18 cellular contexts compared by ENCODE assay signal in genomic region chr4:47929682-47930201, GRCh38. TPM values are rescaled to one million over a fixed set of nuclear protein-coding genes. Genes with fewer than 3 reads are reported as not detected.
A peak's percentile ranks its signal among the peaks of the same experiment; 100 is the strongest.
DNase-seq lines count a peak whose midpoint lies in the region; ATAC-seq, FAIRE-seq and TF ChIP-seq lines count a peak whose summit lies in the region.
"Had no signal": no experiment of that assay in that cellular context is flagged by ENCODE, and none has a peak within 500 bp of the region (broad histone marks: within the 10 kb centered on the region; RNA-seq: fewer than 3 reads in every experiment).

No MANE protein-coding gene starts in this region.

- DNase-seq in GM12892 (ENCODE audit: insufficient read length) = no peak
- DNase-seq in naive B cell = no peak
- DNase-seq in HuH-7.5 (ENCODE audit: low spot score) = no peak
- DNase-seq in stimulated activated naive CD8-positive, alpha-beta T cell treated with anti-CD3 and anti-CD28 coated beads, Interleukin-15, amount 100 ng/mL, for 72 hours = no peak
- DNase-seq in putamen (ENCODE audit: low spot score) = no peak
- no peak for DNase-seq in GF-D8 (lab: John Stamatoyannopoulos, UW)
- DNase-seq: BE2C; CD4-positive, alpha-beta memory T cell; DMS79; GOT3; H9 had no signal

- 0 out of 2 replicates have a peak overlapping the region, but pooled peaks have one; percentile 4 for H3K4me2 ChIP-seq in OCI-LY3 (ENCODE audit: low read length)

- peak; percentile 36 for ATAC-seq in HG02885 (IDR thresholded peaks at IDR 0.05; ENCODE audit: poor library complexity, unreplicated experiment)
- peak; percentile 42 to 43 for ATAC-seq in naive B cell (ENCODE audit: low read depth in 2 of 2)
- no peak for ATAC-seq in stimulated activated naive CD8-positive, alpha-beta T cell treated with anti-CD3 and anti-CD28 coated beads, Interleukin-15, amount 100 ng/mL, for 72 hours
- ATAC-seq: K562 had no signal

- H3K4me1 ChIP-seq in OCI-LY3 (ENCODE audit: low read length) = peaks cover 27% of the 10 kb centered on the region

- peaks cover 8 to 25% (median 9%) of the 10 kb centered on the region in 3 donors for H3K27me3 Mint-ChIP-seq in naive B cell
- H3K27me3 Mint-ChIP-seq in stimulated activated naive CD8-positive, alpha-beta T cell treated with anti-CD3 and anti-CD28 coated beads, Interleukin-15, amount 100 ng/mL, for 72 hours = peaks cover 12% of the 10 kb centered on the region

- H3K4me3 ChIP-seq in OCI-LY3 (ENCODE audit: low read length) = no peak overlapping the region
- H3K4me3 ChIP-seq: K562 had no signal

- no peaks in the 10 kb centered on the region for H3K36me3 Mint-ChIP-seq in naive B cell
- H3K36me3 Mint-ChIP-seq: CD4-positive, alpha-beta memory T cell had no signal

- H3K4me3 Mint-ChIP-seq in naive B cell = no peak overlapping the region
- no peak overlapping the region for H3K4me3 Mint-ChIP-seq in stimulated activated naive CD8-positive, alpha-beta T cell treated with anti-CD3 and anti-CD28 coated beads, Interleukin-15, amount 100 ng/mL, for 72 hours
- H3K4me3 Mint-ChIP-seq: CD4-positive, alpha-beta memory T cell; H9 had no signal

- H3K36me3 ChIP-seq in OCI-LY3 (replicated peaks; ENCODE audit: low read depth, low read length) = no peaks in the 10 kb centered on the region
- H3K36me3 ChIP-seq: BE2C had no signal

- no peak overlapping the region for H3K9ac ChIP-seq in OCI-LY3 (ENCODE audit: low read length)

- H3K27me3 ChIP-seq in OCI-LY3 (ENCODE audit: low read depth, low read length) = no peaks in the 10 kb centered on the region
- H3K27me3 ChIP-seq: BE2C had no signal

- peak; percentile 38 for FAIRE-seq in GM12892 (lab: Jason Lieb, UNC)
- FAIRE-seq: A204.1, G401.6, K562 had no signal

- no peak overlapping the region for H3K27ac Mint-ChIP-seq in naive B cell
- H3K27ac Mint-ChIP-seq in stimulated activated naive CD8-positive, alpha-beta T cell treated with anti-CD3 and anti-CD28 coated beads, Interleukin-15, amount 100 ng/mL, for 72 hours = no peak overlapping the region
- H3K27ac Mint-ChIP-seq: CD4-positive, alpha-beta memory T cell; H9 had no signal

- no peak for TF ChIP-seq CTCF in OCI-LY3 (IDR thresholded peaks at IDR 0.05; ENCODE audit: low read depth, low read length)

- H4K20me1 ChIP-seq in OCI-LY3 (ENCODE audit: insufficient read depth, low read length) = no peaks in the 10 kb centered on the region

- no peaks in the 10 kb centered on the region; the same call in 1 of the 2 replicates for H3K9me3 ChIP-seq in OCI-LY3 (ENCODE audit: insufficient read depth, low read length)
- H3K9me3 ChIP-seq: BE2C had no signal

- H2AFZ ChIP-seq in OCI-LY3 (ENCODE audit: low read depth, low read length) = no peak overlapping the region

- no peak for TF ChIP-seq POLR2A in GM12892 (IDR thresholded peaks at IDR 0.05; ENCODE audit: low read depth, low read length)

- H3K79me2 ChIP-seq in OCI-LY3 (ENCODE audit: low read length) = no peaks in the 10 kb centered on the region

- peaks cover 9 to 17% (median 16%) of the 10 kb centered on the region in 3 donors for H3K4me1 Mint-ChIP-seq in naive B cell
- peaks cover 7% of the 10 kb centered on the region for H3K4me1 Mint-ChIP-seq in stimulated activated naive CD8-positive, alpha-beta T cell treated with anti-CD3 and anti-CD28 coated beads, Interleukin-15, amount 100 ng/mL, for 72 hours

- no peaks in the 10 kb centered on the region for H3K9me3 Mint-ChIP-seq in naive B cell
- no peaks in the 10 kb centered on the region for H3K9me3 Mint-ChIP-seq in stimulated activated naive CD8-positive, alpha-beta T cell treated with anti-CD3 and anti-CD28 coated beads, Interleukin-15, amount 100 ng/mL, for 72 hours

- H3K27ac ChIP-seq in OCI-LY3 (ENCODE audit: low read length) = no peak overlapping the region
- H3K27ac ChIP-seq: C4-2B, HL-60 had no signal

RNA-seq across cellular contexts. Expression of gene NFXL1, which starts 15.4 kb away (rescaled TPM):
- polyA plus RNA-seq in GM12892 (2012; ENCODE audit: missing spikeins) = 10.7 TPM
- 1 to 10 TPM in 5 of 6 donors, under 1 TPM in 1; 0.45 to 9.8 (median 7.3) TPM for polyA plus RNA-seq in naive B cell (ENCODE audit: low read depth in 6 of 6)
